In genomic region chr3:151227438-151228290, GRCh38 we compare ENCODE assay signal across 8 cellular contexts. TPM values are rescaled to one million over a fixed set of nuclear protein-coding genes. Genes with fewer than 3 reads are reported as not detected.
A peak's percentile ranks its signal among the peaks of the same experiment; 100 is the strongest.
DNase-seq lines count a peak whose midpoint lies in the region; ATAC-seq, FAIRE-seq and TF ChIP-seq lines count a peak whose summit lies in the region.

No MANE protein-coding gene starts in this region.

- no peak overlapping the region for H3K27ac ChIP-seq in DOHH2 (ENCODE audit: low read depth, low read length)
- no peak overlapping the region for H3K27ac ChIP-seq in pancreas
- H3K27ac ChIP-seq in tibial artery, result no peak overlapping the region

- peak overlapping the region; percentile 62 for H3K27ac Mint-ChIP-seq in activated naive CD4-positive, alpha-beta T cell treated with anti-CD3 and anti-CD28 coated beads for 36 hours

- H3K4me1 ChIP-seq in DOHH2 (ENCODE audit: control insufficient read depth, low read length) (peaks cover 22% of the 10 kb centered on the region), pancreas (no peaks in the 10 kb centered on the region), tibial artery (peaks cover 0 to 14% (median 5%) of the 10 kb centered on the region in 4 donors)

- H4K20me1 ChIP-seq in DOHH2 (ENCODE audit: control insufficient read depth, insufficient read depth, low read depth, low read length), result no peaks in the 10 kb centered on the region

- H3K4me3 ChIP-seq in DOHH2 (ENCODE audit: low read length), result no peak overlapping the region
- no peak overlapping the region for H3K4me3 ChIP-seq in pancreas
- H3K4me3 ChIP-seq in tibial artery, result no peak overlapping the region

- no peaks in the 10 kb centered on the region for H3F3A ChIP-seq in DOHH2 (ENCODE audit: control insufficient read depth, insufficient read depth)

- intact Hi-C loops in activated naive CD4-positive, alpha-beta T cell treated with anti-CD3 and anti-CD28 coated beads for 36 hours (cut with micrococcal nuclease), result loop anchor here (1.0 to 10.0 kb wide), 11 partner anchors 16 to 690 kb away; partner anchors contain the start of genes MED12L and P2RY14
- intact Hi-C loops in pancreas (cut with DNase I) (loop anchor here in 1 of 3 donors (10.0 kb wide), 1 partner anchor 57 kb away; no protein-coding TSS in a partner anchor), tibial artery (cut with DNase I; ENCODE audit: low total_unique reads) (loop anchor here (5.0 kb wide), 1 partner anchor 55 kb away; no protein-coding TSS in a partner anchor)

- H3K4me2 ChIP-seq in DOHH2 (ENCODE audit: low read length), result 0 out of 2 replicates have a peak overlapping the region, but pooled peaks have one; percentile 17

- no peaks in the 10 kb centered on the region for H3K9me3 ChIP-seq in DOHH2 (ENCODE audit: control insufficient read depth, insufficient read depth, low read length)
- no peaks in the 10 kb centered on the region for H3K9me3 ChIP-seq in pancreas
- no peaks in the 10 kb centered on the region for H3K9me3 ChIP-seq in tibial artery

- no peaks in the 10 kb centered on the region for H3K9me2 ChIP-seq in DOHH2 (replicated peaks; ENCODE audit: control insufficient read depth, low read length)

- H3K4me3 Mint-ChIP-seq in activated naive CD4-positive, alpha-beta T cell treated with anti-CD3 and anti-CD28 coated beads for 36 hours, result no peak overlapping the region

- no peaks in the 10 kb centered on the region for H3K79me2 ChIP-seq in DOHH2 (ENCODE audit: control insufficient read depth, low read length)

- peak in 52 of 76 experiments; percentile 1 to 71 (median 28) for DNase-seq in HUDEP-2 (lab: John Stamatoyannopoulos, UW; ENCODE audit: unreplicated experiment in 76 of 76)
- DNase-seq in SK-N-DZ (ENCODE audit: low spot score), result peak; percentile 65
- DNase-seq in activated naive CD4-positive, alpha-beta T cell treated with anti-CD3 and anti-CD28 coated beads for 36 hours, result peak; percentile 90
- peak; percentile 77 for DNase-seq in globus pallidus (ENCODE audit: low spot score)
- peak; percentile 44 to 79 (median 60) for DNase-seq in pancreas
- peak; percentile 71 to 75 for DNase-seq in tibial artery

- H3K27me3 Mint-ChIP-seq in activated naive CD4-positive, alpha-beta T cell treated with anti-CD3 and anti-CD28 coated beads for 36 hours (ENCODE audit: low read depth), result no peaks in the 10 kb centered on the region

- H3K36me3 ChIP-seq in DOHH2 (ENCODE audit: control insufficient read depth, low read length), result no peaks in the 10 kb centered on the region
- no peaks in the 10 kb centered on the region for H3K36me3 ChIP-seq in pancreas
- H3K36me3 ChIP-seq in tibial artery, result no peaks in the 10 kb centered on the region

- peak; percentile 96 for TF ChIP-seq CTCF in DOHH2 (IDR thresholded peaks at IDR 0.05; ENCODE audit: low read depth, low read length, poor library complexity, severe bottlenecking)
- peak; percentile 71 to 91 (median 84) for TF ChIP-seq CTCF in pancreas (IDR thresholded peaks at IDR 0.05)
- peak; percentile 87 to 88 for TF ChIP-seq CTCF in tibial artery (IDR thresholded peaks at IDR 0.05)

- H3K36me3 Mint-ChIP-seq in activated naive CD4-positive, alpha-beta T cell treated with anti-CD3 and anti-CD28 coated beads for 36 hours (ENCODE audit: low read depth), result no peaks in the 10 kb centered on the region

- FAIRE-seq in pancreas (lab: Jason Lieb, UNC), result peak; percentile 51

- WGBS in pancreas, 2 donors, result 31 to 33% methylated on average over 9 of the region's 9 CpGs

- H3K27me3 ChIP-seq in DOHH2 (ENCODE audit: control insufficient read depth, low read length) (no peaks in the 10 kb centered on the region), pancreas (no peaks in the 10 kb centered on the region), tibial artery (no peaks in the 10 kb centered on the region)

- H3K9me3 Mint-ChIP-seq in activated naive CD4-positive, alpha-beta T cell treated with anti-CD3 and anti-CD28 coated beads for 36 hours, result no peaks in the 10 kb centered on the region

- H3K4me1 Mint-ChIP-seq in activated naive CD4-positive, alpha-beta T cell treated with anti-CD3 and anti-CD28 coated beads for 36 hours (ENCODE audit: low read depth), result peaks cover 62% of the 10 kb centered on the region

- CTCF ChIA-PET in activated naive CD4-positive, alpha-beta T cell treated with anti-CD3 and anti-CD28 coated beads for 36 hours (lab: Charles Lee), result interaction anchor here (0.6 to 8.4 kb wide), 44 partner anchors 10 to 674 kb away, joined by 3 to 248 read pairs (median 5); partner anchors contain the start of genes GPR171 and P2RY14

- ATAC-seq in GM21526 (IDR thresholded peaks at IDR 0.05; ENCODE audit: low FRiP score, unreplicated experiment) (peak; percentile 85), pancreas (peak; percentile 87 to 97 (median 95))

RNA-seq across cellular contexts. Expression of gene GPR171, which starts 24.6 kb away (rescaled TPM):
- not detected in 2 replicates for polyA plus RNA-seq in SK-N-DZ (2014; cell fraction: cytosol; rRNA removed)
- polyA plus RNA-seq in SK-N-DZ (2014; cell fraction: nucleus; rRNA removed), result not detected in 2 replicates
- 10 to 100 TPM; 42.8 to 46.9 TPM for total RNA-seq in activated naive CD4-positive, alpha-beta T cell treated with anti-CD3 and anti-CD28 coated beads for 36 hours
- total RNA-seq in pancreas, result under 1 TPM in 4 of 6 donors, not detected in 2; 0.13 to 0.92 (median 0.27) TPM
- under 1 TPM; 0.12 to 0.15 TPM for polyA plus RNA-seq in pancreas

RNA-seq across cellular contexts. Expression of gene P2RY14, which starts 50.7 kb away (rescaled TPM):
- not detected in 2 replicates for polyA plus RNA-seq in SK-N-DZ (2014; cell fraction: cytosol; rRNA removed)
- polyA plus RNA-seq in SK-N-DZ (2014; cell fraction: nucleus; rRNA removed), result not detected in 2 replicates
- total RNA-seq in activated naive CD4-positive, alpha-beta T cell treated with anti-CD3 and anti-CD28 coated beads for 36 hours, result under 1 TPM; 0.12 to 0.69 TPM
- total RNA-seq in pancreas, result under 1 TPM; 0.08 to 0.38 (median 0.11) TPM
- polyA plus RNA-seq in pancreas, result under 1 TPM; 0.08 to 0.47 TPM

Comparison
In these comparisons a context has a peak if more than half of its experiments do, and no peak if none do; other contexts are left out.
1. DNase-seq: peak in every context shown above with its lines; median percentile 90 in activated naive CD4-positive, alpha-beta T cell treated with anti-CD3 and anti-CD28 coated beads for 36 hours; 77 in globus pallidus; 73 in tibial artery; 65 in SK-N-DZ; 60 in pancreas; 28 in HUDEP-2.
2. RNA of gene GPR171, which starts 24.6 kb away (total RNA-seq): 42.8 to 46.9 TPM in activated naive CD4-positive, alpha-beta T cell treated with anti-CD3 and anti-CD28 coated beads for 36 hours; 0.13 to 0.92 TPM in pancreas; every median in the first group is over 10 times any median in the second.
3. Peak in every context shown above with its lines, with median percentiles within 50 percentile points of each other: CTCF ChIP-seq.